8 cellular contexts compared by ENCODE assay signal in genomic region chr7:40118201-40118600, GRCh38. TPM values are rescaled to one million over a fixed set of nuclear protein-coding genes. Genes with fewer than 3 reads are reported as not detected.
DNase-seq lines count a peak whose midpoint lies in the region; ATAC-seq and TF ChIP-seq lines count a peak whose summit lies in the region.
"Not testable (repeated sequence)": the region's sequence is repeated elsewhere in the genome, so short reads cannot be mapped to it uniquely, and the experiment has no call there.
"Had no signal": no experiment of that assay in that cellular context is flagged by ENCODE, and none has a peak within 500 bp of the region (broad histone marks: within the 10 kb centered on the region; RNA-seq: fewer than 3 reads in every experiment).

No MANE protein-coding gene starts in this region.

- peaks cover 5 to 30% (median 20%) of the 10 kb centered on the region in 11 experiments; a peak in 15 of 22 replicates for H3K9me3 ChIP-seq in BLaER1 treated with 17β-estradiol and CSF1 and Interleukin-3, amounts not matched to agents 10 nM and 100 nM (replicated peaks in 1 of 11)
- H3K9me3 ChIP-seq in HCT116 (ENCODE audit: control insufficient read depth in 1 of 2, insufficient read depth in 1 of 2, low read depth in 1 of 2, low read length in 2 of 2); PC-9 (ENCODE audit: insufficient read depth, low read depth): not testable (repeated sequence)

- not testable (repeated sequence) for DNase-seq in HCT116 (ENCODE audit: low read depth, low spot score); PC-9; chondrocyte (ENCODE audit: low spot score)
- peak; percentile 5 for DNase-seq in fibroblast of peridontal ligament (ENCODE audit: extremely low read depth)
- DNase-seq in renal cortical epithelial cell (ENCODE audit: low read depth): peak; percentile 23

- TF ChIP-seq CTCF in HCT116 (IDR thresholded peaks at IDR 0.05 in 2 of 3, conservative IDR thresholded peaks at IDR 0.05 in 1 of 3; ENCODE audit: borderline replicate concordance in 1 of 3, insufficient read depth in 1 of 3, low read depth in 2 of 3, low read length in 2 of 3); PC-9 (conservative IDR thresholded peaks at IDR 0.05); chondrocyte (IDR thresholded peaks at IDR 0.05): not testable (repeated sequence)

- H3K4me1 ChIP-seq in BLaER1 treated with 17β-estradiol and CSF1 and Interleukin-3, amounts not matched to agents 10 nM and 100 nM: peaks cover 0 to 15% (median 7%) of the 10 kb centered on the region in 10 experiments; a peak in 11 of 20 replicates
- peaks cover 17 to 43% of the 10 kb centered on the region in 2 experiments for H3K4me1 ChIP-seq in HCT116 (ENCODE audit: control insufficient read depth in 1 of 2, insufficient read depth in 2 of 2, low read length in 2 of 2)
- H3K4me1 ChIP-seq in PC-9 (replicated peaks; ENCODE audit: insufficient read depth): peaks cover 31% of the 10 kb centered on the region

- not testable (repeated sequence) for H3K79me2 ChIP-seq in HCT116 (ENCODE audit: insufficient read depth, low read length)
- peaks cover 30% of the 10 kb centered on the region; the same call in 1 of the 2 replicates for H3K79me2 ChIP-seq in PC-9 (ENCODE audit: low read depth)

- H3K27me3 Mint-ChIP-seq in chondrocyte (ENCODE audit: low read depth): not testable (repeated sequence)

- H3K9me3 Mint-ChIP-seq in chondrocyte (ENCODE audit: low read depth): not testable (repeated sequence)

- peak overlapping the region in 4 of 11 experiments; percentile 23 to 27 (median 26); a peak in 4 of 22 replicates for H3K27ac ChIP-seq in BLaER1 treated with 17β-estradiol and CSF1 and Interleukin-3, amounts not matched to agents 10 nM and 100 nM
- H3K27ac ChIP-seq in HCT116 (ENCODE audit: low read depth, low read length): not testable (repeated sequence)
- H3K27ac ChIP-seq in PC-9: peak overlapping the region; percentile 80

- not testable (repeated sequence) for TF ChIP-seq POLR2A in HCT116 (IDR thresholded peaks at IDR 0.05; ENCODE audit: borderline replicate concordance, extremely low read depth, insufficient read depth, insufficient read length)

- H3K27ac Mint-ChIP-seq in chondrocyte (ENCODE audit: unreplicated experiment): peak overlapping the region; percentile 2

- POLR2A ChIA-PET in HCT116 (lab: Charles Lee): not testable (repeated sequence)
- POLR2A ChIA-PET in PC-9 (lab: Charles Lee; ENCODE audit: unreplicated experiment): interaction anchor here (0.6 kb wide), 1 partner anchor 148 kb away, joined by 7 read pairs; no protein-coding TSS in a partner anchor

- not testable (repeated sequence) for BruUV-seq in HCT116 (replicated peaks; lab: Mats Ljungman, UMichigan); PC-9 (replicated peaks; lab: Mats Ljungman, UMichigan)

- not testable (repeated sequence) for H3K9me2 ChIP-seq in HCT116 (ENCODE audit: insufficient read depth); PC-9 (ENCODE audit: insufficient read depth)

- TF ChIP-seq RAD21 in HCT116 (IDR thresholded peaks at IDR 0.05; ENCODE audit: low read depth): not testable (repeated sequence)

- H3K4me3 ChIP-seq in BLaER1 treated with 17β-estradiol and CSF1 and Interleukin-3, amounts not matched to agents 10 nM and 100 nM; HCT116 (replicated peaks in 1 of 2; ENCODE audit: low read depth in 1 of 2, low read length in 2 of 2); PC-9: not testable (repeated sequence)

- CTCF ChIA-PET in HCT116 (lab: Charles Lee): not testable (repeated sequence)
- CTCF ChIA-PET in PC-9 (lab: Charles Lee): interaction anchor here (0.7 kb wide), 1 partner anchor 471 kb away, joined by 5 read pairs; no protein-coding TSS in a partner anchor

- H2AFZ ChIP-seq in HCT116 (ENCODE audit: low read depth, low read length, poor library complexity, severe bottlenecking); PC-9: not testable (repeated sequence)

- not testable (repeated sequence) for H3K36me3 Mint-ChIP-seq in chondrocyte (ENCODE audit: low read depth)

- intact Hi-C loops in HCT116 (cut with micrococcal nuclease); PC-9 (cut with micrococcal nuclease; ENCODE audit: unreplicated experiment): not testable (repeated sequence)

- not testable (repeated sequence) for H4K20me1 ChIP-seq in BLaER1 treated with 17β-estradiol and CSF1 and Interleukin-3, amounts not matched to agents 10 nM and 100 nM; HCT116 (ENCODE audit: insufficient read depth); PC-9 (ENCODE audit: insufficient read depth)

- H3F3A ChIP-seq in PC-9 (ENCODE audit: insufficient read depth, low read depth): peaks cover 32% of the 10 kb centered on the region

- not testable (repeated sequence) for H3K9ac ChIP-seq in BLaER1 treated with 17β-estradiol and CSF1 and Interleukin-3, amounts not matched to agents 10 nM and 100 nM; HCT116 (ENCODE audit: low read length)

- RAD21 ChIA-PET in HCT116 (lab: Charles Lee; ENCODE audit: low non-redundant PET in 1 of 2, low total read pairs in 2 of 2, uncharacterized antibody in 2 of 2, unreplicated experiment in 2 of 2): not testable (repeated sequence)

- peak overlapping the region in 9 of 11 experiments; percentile 3 to 29 (median 9); a peak in 8 of 22 replicates for H3K4me2 ChIP-seq in BLaER1 treated with 17β-estradiol and CSF1 and Interleukin-3, amounts not matched to agents 10 nM and 100 nM
- H3K4me2 ChIP-seq in HCT116 (ENCODE audit: low read length) (peak overlapping the region; percentile 69; the same call in 1 of the 2 replicates), PC-9 (peak overlapping the region; percentile 76)

- H3K27me3 ChIP-seq in BLaER1 treated with 17β-estradiol and CSF1 and Interleukin-3, amounts not matched to agents 10 nM and 100 nM; HCT116 (ENCODE audit: insufficient read depth, low read length); PC-9 (ENCODE audit: insufficient read depth, low read depth): not testable (repeated sequence)

- H3K4me3 Mint-ChIP-seq in chondrocyte (ENCODE audit: unreplicated experiment): not testable (repeated sequence)

- not testable (repeated sequence) for ATAC-seq in HCT116

- H3K36me3 ChIP-seq in BLaER1 treated with 17β-estradiol and CSF1 and Interleukin-3, amounts not matched to agents 10 nM and 100 nM: peaks cover 0 to 48% (median 33%) of the 10 kb centered on the region in 11 experiments; a peak in 18 of 22 replicates
- H3K36me3 ChIP-seq in HCT116 (ENCODE audit: control insufficient read depth in 1 of 2, insufficient read depth in 2 of 2, low read length in 2 of 2); PC-9 (ENCODE audit: low read depth): not testable (repeated sequence)

- not testable (repeated sequence) for H3K4me1 Mint-ChIP-seq in chondrocyte (ENCODE audit: low read depth)

RNA-seq across cellular contexts. Expression of gene MPLKIP, which starts 16.2 kb away (rescaled TPM):
- total RNA-seq in HCT116 (2021; ENCODE audit: unreplicated experiment) (49.4 TPM), PC-9 (2021) (76.0 and 79.2 TPM in 2 replicates), chondrocyte (48.4 to 70.0 TPM (median 50.2 TPM) in 3 replicates), renal cortical epithelial cell (13.2 and 21.3 TPM in 2 replicates)
- polyA plus RNA-seq in HCT116 (2012): 21.0 and 31.1 TPM in 2 replicates

RNA-seq across cellular contexts. Expression of gene SUGCT, which starts 16.6 kb away (rescaled TPM):
- total RNA-seq in HCT116 (2021; ENCODE audit: unreplicated experiment) (4.4 TPM), PC-9 (2021) (2.7 and 3.5 TPM in 2 replicates), chondrocyte (27.1 to 38.6 TPM (median 34.4 TPM) in 3 replicates), renal cortical epithelial cell (11.8 and 15.3 TPM in 2 replicates)
- polyA plus RNA-seq in HCT116 (2012): 4.3 and 4.8 TPM in 2 replicates
- total RNA-seq: CD4-positive, CD25-positive, alpha-beta regulatory T cell had no signal
- polyA plus RNA-seq: CD14-positive monocyte had no signal

Comparison
In these comparisons a context has a peak if more than half of its experiments do, and no peak if none do; other contexts are left out.
1. H3K4me2 ChIP-seq: peak in every context shown above with its lines; median percentile 76 in PC-9; 69 in HCT116; 9 in BLaER1 treated with 17β-estradiol and CSF1 and Interleukin-3, amounts not matched to agents 10 nM and 100 nM.